ENCODE assay signal across 15 cellular contexts in the genomic region with DNA sequence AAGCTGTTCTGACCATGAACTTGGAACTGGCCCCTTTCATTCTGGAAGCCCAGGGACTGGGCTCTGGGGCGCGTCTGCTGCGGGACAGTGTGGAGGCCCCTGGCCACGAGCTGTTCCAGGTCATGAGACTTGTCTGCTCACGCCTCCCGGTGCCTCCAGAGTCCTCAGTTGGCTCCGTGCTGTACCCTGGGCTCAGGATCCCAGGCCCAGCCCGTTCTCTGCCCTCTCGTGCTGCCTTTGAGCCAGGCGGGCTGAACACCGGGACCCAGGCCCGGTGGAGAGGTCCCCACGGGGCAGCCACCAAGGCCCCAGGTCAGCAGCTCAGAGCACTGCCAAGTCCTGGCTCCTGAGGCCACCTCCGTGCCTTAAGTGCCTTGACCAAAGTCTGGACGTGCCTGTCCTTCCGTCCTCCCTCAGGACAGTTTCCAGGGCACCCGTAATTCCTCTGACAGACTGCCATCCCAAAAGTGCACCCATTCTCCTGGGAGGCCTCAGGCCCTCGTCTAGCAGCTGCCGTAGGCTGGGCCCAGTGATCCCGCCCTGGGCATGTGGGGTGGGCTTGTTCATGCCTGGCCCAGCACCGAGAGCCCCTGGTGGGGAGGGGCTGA. TPM values are rescaled to one million over a fixed set of nuclear protein-coding genes. Genes with fewer than 3 reads are reported as not detected.
A peak's percentile ranks its signal among the peaks of the same experiment; 100 is the strongest.
DNase-seq lines count a peak whose midpoint lies in the region; ATAC-seq, FAIRE-seq and TF ChIP-seq lines count a peak whose summit lies in the region.
"Had no signal": no experiment of that assay in that cellular context is flagged by ENCODE, and none has a peak within 500 bp of the region (broad histone marks: within the 10 kb centered on the region; RNA-seq: fewer than 3 reads in every experiment).

No MANE protein-coding gene starts in this region.

- H3K36me3 ChIP-seq in Panc1 (ENCODE audit: control insufficient read depth, insufficient read depth, low read length) (no peaks in the 10 kb centered on the region), esophagus squamous epithelium (peaks cover 15 to 56% (median 20%) of the 10 kb centered on the region in 3 donors), pancreas (peaks cover 0 to 39% (median 30%) of the 10 kb centered on the region in 3 donors), upper lobe of left lung (peaks cover 3 to 53% (median 38%) of the 10 kb centered on the region in 4 donors)
- H3K36me3 ChIP-seq in CD4-positive, alpha-beta memory T cell (ENCODE audit: insufficient read depth, low read length) = no peaks in the 10 kb centered on the region

- TF ChIP-seq CTCF in Panc1 (IDR thresholded peaks at IDR 0.05) = no peak
- no peak for TF ChIP-seq CTCF in esophagus squamous epithelium (IDR thresholded peaks at IDR 0.05)
- TF ChIP-seq CTCF in pancreas (IDR thresholded peaks at IDR 0.05) = no peak
- TF ChIP-seq CTCF in upper lobe of left lung (IDR thresholded peaks at IDR 0.05) = no peak

- TF ChIP-seq POLR2A in esophagus squamous epithelium (IDR thresholded peaks at IDR 0.05) = no peak
- no peak for TF ChIP-seq POLR2A in upper lobe of left lung (IDR thresholded peaks at IDR 0.05)

- no peak overlapping the region for H3K27ac Mint-ChIP-seq in CD4-positive, alpha-beta memory T cell
- H3K27ac Mint-ChIP-seq: activated naive CD4-positive, alpha-beta T cell treated with anti-CD3 and anti-CD28 coated beads for 36 hours; natural killer cell treated with Interleukin-12 subunit alpha and Interleukin-12 subunit beta and Interleukin-15 and Interleukin-18, amount 100 ng/mL, for 72 hours had no signal

- BruUV-seq in Panc1 (replicated peaks; lab: Mats Ljungman, UMichigan) = no TSS peak

- POLR2A ChIA-PET in Panc1 (lab: Charles Lee) = no interaction called here
- POLR2A ChIA-PET in CD4-positive, alpha-beta memory T cell (lab: Charles Lee; ENCODE audit: partially characterized antibody) = interaction anchor here (0.8 to 2.8 kb wide), 4 partner anchors 60 to 108 kb away, joined by 3 to 10 read pairs (median 6); no protein-coding TSS in a partner anchor

- ATAC-seq in Panc1 (no peak), pancreas (no peak), upper lobe of left lung (ENCODE audit: low FRiP score in 2 of 2) (no peak)
- ATAC-seq: HepG2; natural killer cell treated with Interleukin-12 subunit alpha and Interleukin-12 subunit beta and Interleukin-15 and Interleukin-18, amount 100 ng/mL, for 72 hours had no signal

- peaks cover 0 to 2% of the 10 kb centered on the region in 2 donors for H3K36me3 Mint-ChIP-seq in CD4-positive, alpha-beta memory T cell
- H3K36me3 Mint-ChIP-seq: natural killer cell treated with Interleukin-12 subunit alpha and Interleukin-12 subunit beta and Interleukin-15 and Interleukin-18, amount 100 ng/mL, for 72 hours had no signal

- no peak overlapping the region for H3K4me3 Mint-ChIP-seq in CD4-positive, alpha-beta memory T cell
- H3K4me3 Mint-ChIP-seq: activated naive CD4-positive, alpha-beta T cell treated with anti-CD3 and anti-CD28 coated beads for 36 hours; natural killer cell treated with Interleukin-12 subunit alpha and Interleukin-12 subunit beta and Interleukin-15 and Interleukin-18, amount 100 ng/mL, for 72 hours had no signal

- H3K4me1 Mint-ChIP-seq in CD4-positive, alpha-beta memory T cell = peaks cover 0 to 1% (median 0%) of the 10 kb centered on the region in 4 donors

- DNase-seq in Panc1 (ENCODE audit: low read depth, low spot score) (no peak), esophagus squamous epithelium (lab: John Stamatoyannopoulos, UW) (no peak), pancreas (peak in 2 of 6 donors; percentile 11 to 37), upper lobe of left lung (peak in 1 of 2 donors; percentile 76), NCI-H510A (lab: John Stamatoyannopoulos, UW) (no peak), mucosa of gallbladder (ENCODE audit: low spot score) (no peak)
- DNase-seq in CD4-positive, alpha-beta memory T cell = no peak
- DNase-seq: Caco-2; islet precursor cell; NCI-H1105 treated with DMSO at 0.1 percent for 48 hours; NCI-H510A treated with DMSO at 0.1 percent for 48 hours; stimulated activated CD4-positive, alpha-beta T cell treated with anti-CD3 and anti-CD28 coated beads, Interleukin-15, amount 100 ng/mL, for 24 hours had no signal

- H3K9me3 ChIP-seq in Panc1 (ENCODE audit: control insufficient read depth, insufficient read depth, low read depth, low read length) (no peaks in the 10 kb centered on the region), esophagus squamous epithelium (no peaks in the 10 kb centered on the region), pancreas (no peaks in the 10 kb centered on the region), upper lobe of left lung (no peaks in the 10 kb centered on the region)
- H3K9me3 ChIP-seq in CD4-positive, alpha-beta memory T cell (ENCODE audit: control insufficient read depth in 1 of 2, low read length in 2 of 2) = no peaks in the 10 kb centered on the region
- H3K9me3 ChIP-seq: Caco-2 had no signal

- H3K27ac ChIP-seq in Panc1 (ENCODE audit: low read length) (peak overlapping the region; percentile 89), esophagus squamous epithelium (peak overlapping the region; percentile 68 to 92 (median 86)), pancreas (peak overlapping the region in 3 of 4 donors; percentile 41 to 55 (median 44)), upper lobe of left lung (peak overlapping the region; percentile 27 to 93 (median 69))
- no peak overlapping the region for H3K27ac ChIP-seq in CD4-positive, alpha-beta memory T cell (ENCODE audit: low read depth, low read length)

- CTCF ChIA-PET in Panc1 (lab: Charles Lee) = no interaction called here
- CTCF ChIA-PET in CD4-positive, alpha-beta memory T cell (lab: Charles Lee; ENCODE audit: partially characterized antibody) = interaction anchor here (1.3 to 10.8 kb wide), 4 partner anchors 101 to 182 kb away, joined by 3 to 236 read pairs (median 50); partner anchors contain the start of gene GTSE1

- H3K27me3 Mint-ChIP-seq in CD4-positive, alpha-beta memory T cell = no peaks in the 10 kb centered on the region
- H3K27me3 Mint-ChIP-seq: natural killer cell treated with Interleukin-12 subunit alpha and Interleukin-12 subunit beta and Interleukin-15 and Interleukin-18, amount 100 ng/mL, for 72 hours had no signal

- in situ Hi-C loops in Panc1 (cut with HindIII; ENCODE audit: low pct_unique_long_range_greater_than_20kb, low sequenced_read_pairs) = no loop called here

- H3K9me3 Mint-ChIP-seq in CD4-positive, alpha-beta memory T cell = no peaks in the 10 kb centered on the region
- H3K9me3 Mint-ChIP-seq: activated naive CD4-positive, alpha-beta T cell treated with anti-CD3 and anti-CD28 coated beads for 36 hours; natural killer cell treated with Interleukin-12 subunit alpha and Interleukin-12 subunit beta and Interleukin-15 and Interleukin-18, amount 100 ng/mL, for 72 hours had no signal

- no peak for TF ChIP-seq EP300 in upper lobe of left lung (IDR thresholded peaks at IDR 0.05)

- 27 to 30% methylated on average over 2 to 8 of the region's 21 CpGs for WGBS in esophagus squamous epithelium, 2 donors
- WGBS in pancreas, 2 donors = 68 to 71% methylated on average over 21 of the region's 21 CpGs
- WGBS in upper lobe of left lung, 2 donors = 51 to 88% methylated on average over 3 to 21 of the region's 21 CpGs

- intact Hi-C loops in Panc1 (cut with micrococcal nuclease; ENCODE audit: unreplicated experiment) (loop anchor here (10.0 kb wide), 1 partner anchor 119 kb away; no protein-coding TSS in a partner anchor), esophagus squamous epithelium (cut with DNase I) (no loop called here), pancreas (cut with DNase I) (loop anchor here in 1 of 3 donors (10.0 kb wide), 1 partner anchor 109 kb away; no protein-coding TSS in a partner anchor)
- intact Hi-C loops in CD4-positive, alpha-beta memory T cell (cut with micrococcal nuclease) = no loop called here

- H3K4me3 ChIP-seq in Panc1 (ENCODE audit: low read depth in 2 of 2, low read length in 2 of 2) (no peak overlapping the region), esophagus squamous epithelium (no peak overlapping the region), pancreas (no peak overlapping the region), upper lobe of left lung (no peak overlapping the region)
- H3K4me3 ChIP-seq in CD4-positive, alpha-beta memory T cell (ENCODE audit: low read length in 2 of 2) = no peak overlapping the region

- H3K4me1 ChIP-seq in Panc1 (ENCODE audit: control insufficient read depth, insufficient read depth, low read length) = peaks cover 80% of the 10 kb centered on the region
- H3K4me1 ChIP-seq in esophagus squamous epithelium = peaks cover 56 to 89% (median 65%) of the 10 kb centered on the region in 3 donors
- H3K4me1 ChIP-seq in pancreas = peaks cover 11 to 25% (median 12%) of the 10 kb centered on the region in 3 donors
- H3K4me1 ChIP-seq in upper lobe of left lung = peaks cover 31 to 55% (median 35%) of the 10 kb centered on the region in 4 donors
- peaks cover 4% of the 10 kb centered on the region for H3K4me1 ChIP-seq in CD4-positive, alpha-beta memory T cell (ENCODE audit: insufficient read depth, low read length)

- no peak for FAIRE-seq in pancreas (lab: Jason Lieb, UNC)
- FAIRE-seq: HepG2 had no signal

- H3K27me3 ChIP-seq in Panc1 (ENCODE audit: control insufficient read depth, insufficient read depth, low read length) (no peaks in the 10 kb centered on the region), esophagus squamous epithelium (no peaks in the 10 kb centered on the region), pancreas (no peaks in the 10 kb centered on the region), upper lobe of left lung (no peaks in the 10 kb centered on the region)
- no peaks in the 10 kb centered on the region for H3K27me3 ChIP-seq in CD4-positive, alpha-beta memory T cell (ENCODE audit: insufficient read depth, low read length)

RNA-seq across cellular contexts. Expression of gene PPARA, which starts 36.3 kb away (rescaled TPM):
- total RNA-seq in Panc1 (2021; ENCODE audit: unreplicated experiment) = 10.7 TPM
- 9.2 TPM for polyA plus RNA-seq in Panc1 (2012; ENCODE audit: insufficient read length)
- total RNA-seq in esophagus squamous epithelium = 10 to 100 TPM in 2 of 4 donors, 1 to 10 TPM in 2; 7.7 to 18.5 (median 10.1) TPM
- total RNA-seq in pancreas = 10 to 100 TPM; 13.8 to 24.5 (median 16.2) TPM
- polyA plus RNA-seq in pancreas = 1 to 10 TPM; 4.1 to 6.1 TPM
- total RNA-seq in upper lobe of left lung = 10 to 100 TPM; 10.2 to 27.0 (median 20.9) TPM
- total RNA-seq in mucosa of gallbladder = 51.3 TPM
- total RNA-seq in CD4-positive, alpha-beta memory T cell = 10 to 100 TPM; 21.3 to 23.2 TPM
- 1 to 10 TPM in 1 of 2 donors, under 1 TPM in 1; 0.91 to 5.8 TPM for polyA plus RNA-seq in CD4-positive, alpha-beta memory T cell
